ENCODE assay signal across 15 cellular contexts in genomic region chr5:158407801-158408200, GRCh38.
"Had no signal": no experiment of that assay in that cellular context is flagged by ENCODE, and none has a peak within 500 bp of the region (broad histone marks: within the 10 kb centered on the region; RNA-seq: fewer than 3 reads in every experiment).

No MANE protein-coding gene starts in this region.

- H3K4me1 ChIP-seq: body of pancreas, transverse colon, vagina had no signal

- H3K4me3 ChIP-seq: adrenal gland, body of pancreas, transverse colon, vagina had no signal

- H3K36me3 ChIP-seq: adrenal gland, transverse colon, vagina had no signal

- H3K9me3 ChIP-seq: adrenal gland, body of pancreas, transverse colon, vagina had no signal

- H3K27ac ChIP-seq: adrenal gland, body of pancreas, foreskin keratinocyte, transverse colon, vagina had no signal

- H3K27me3 ChIP-seq: adrenal gland, body of pancreas, transverse colon, vagina had no signal

- ATAC-seq: activated CD8-positive, alpha-beta memory T cell treated with anti-CD3 and anti-CD28 coated beads, Interleukin-2, amount 10 ng/mL, durations not matched to agents 7 days and 5 days; body of pancreas; right cardiac atrium; stimulated activated naive CD8-positive, alpha-beta T cell treated with anti-CD3 and anti-CD28 coated beads, Interleukin-15, Interleukin-2, amounts not matched to agents 100 U/mL and 50 U/mL, for 24 hours had no signal

- DNase-seq: activated CD4-positive, alpha-beta memory T cell treated with anti-CD3 and anti-CD28 coated beads for 36 hours; activated CD4-positive, alpha-beta T cell treated with anti-CD3 and anti-CD28 coated beads for 36 hours; activated CD8-positive, alpha-beta memory T cell treated with anti-CD3 and anti-CD28 coated beads, Interleukin-2, amount 10 ng/mL, durations not matched to agents 7 days and 5 days; activated naive CD4-positive, alpha-beta T cell treated with anti-CD3 and anti-CD28 coated beads, Interleukin-2, amount 50 U/mL, for 16 hours; activated T-cell treated with anti-CD3 and anti-CD28 coated beads, Interleukin-2, amount 50 U/mL, for 24 hours; adrenal gland; body of pancreas; glutamatergic neuron; nucleus accumbens; right cardiac atrium; small intestine; stimulated activated naive CD8-positive, alpha-beta T cell treated with anti-CD3 and anti-CD28 coated beads, Interleukin-15, Interleukin-2, amounts not matched to agents 100 U/mL and 50 U/mL, for 24 hours; transverse colon had no signal
